In genomic region chr17:59786213-59786535, GRCh38 we compare ENCODE assay signal across 8 cellular contexts.
A peak's percentile ranks its signal among the peaks of the same experiment; 100 is the strongest.
DNase-seq lines count a peak whose midpoint lies in the region; ATAC-seq and TF ChIP-seq lines count a peak whose summit lies in the region.

No MANE protein-coding gene starts in this region.

- ATAC-seq in Right ventricle myocardium inferior: no peak
- peak; percentile 45 for ATAC-seq in body of pancreas
- ATAC-seq in aorta (ENCODE audit: low FRiP score): no peak

- H3K9me3 ChIP-seq in right atrium auricular region (no peaks in the 10 kb centered on the region), body of pancreas (no peaks in the 10 kb centered on the region), mucosa of stomach (ENCODE audit: control insufficient read depth, low read length) (no peaks in the 10 kb centered on the region), aorta (ENCODE audit: control insufficient read depth, low read length) (no peaks in the 10 kb centered on the region)

- TF ChIP-seq POLR2A in body of pancreas (IDR thresholded peaks at IDR 0.05): no peak
- TF ChIP-seq POLR2A in erythroblast (IDR thresholded peaks at IDR 0.05; ENCODE audit: low read length): no peak

- no peak for TF ChIP-seq CTCF in right atrium auricular region (IDR thresholded peaks at IDR 0.05)
- TF ChIP-seq CTCF in body of pancreas (IDR thresholded peaks at IDR 0.05): no peak

- peaks cover 0 to 47% of the 10 kb centered on the region in 2 donors for H3K4me1 ChIP-seq in right atrium auricular region
- H3K4me1 ChIP-seq in body of pancreas: peaks cover 57% of the 10 kb centered on the region
- H3K4me1 ChIP-seq in mucosa of stomach (ENCODE audit: control insufficient read depth, insufficient read depth, low read length): peaks cover 30% of the 10 kb centered on the region
- H3K4me1 ChIP-seq in aorta (ENCODE audit: control insufficient read depth in 1 of 2, insufficient read depth in 2 of 2, low read length in 2 of 2): peaks cover 0 to 2% of the 10 kb centered on the region in 2 donors

- DNase-seq in right atrium auricular region (ENCODE audit: low spot score): no peak
- no peak for DNase-seq in Right ventricle myocardium inferior (ENCODE audit: missing footprints)
- DNase-seq in body of pancreas: no peak
- no peak for DNase-seq in aorta
- DNase-seq in erythroblast (lab: John Stamatoyannopoulos, UW): no peak
- DNase-seq in COLO829 (ENCODE audit: low spot score): no peak
- DNase-seq in NOMO-1 treated with dmso at 0.1 percent for 144 hours (lab: John Stamatoyannopoulos, UW; ENCODE audit: unreplicated experiment): no peak

- intact Hi-C loops in Right ventricle myocardium inferior (cut with DNase I) (no loop called here), body of pancreas (cut with DNase I) (no loop called here), aorta (cut with DNase I) (loop anchor here (5.0 kb wide), 2 partner anchors 41 to 46 kb away; no protein-coding TSS in a partner anchor)

- H3K27me3 ChIP-seq in right atrium auricular region (peaks cover 0 to 5% of the 10 kb centered on the region in 2 donors), body of pancreas (no peaks in the 10 kb centered on the region), mucosa of stomach (ENCODE audit: control insufficient read depth, insufficient read depth, low read length) (no peaks in the 10 kb centered on the region), aorta (ENCODE audit: control insufficient read depth in 1 of 2, insufficient read depth in 2 of 2, low read length in 1 of 2) (no peaks in the 10 kb centered on the region)

- no peaks in the 10 kb centered on the region for H3K36me3 ChIP-seq in right atrium auricular region
- no peaks in the 10 kb centered on the region for H3K36me3 ChIP-seq in body of pancreas (replicated peaks in 1 of 2; ENCODE audit: insufficient read depth in 1 of 2, low read depth in 2 of 2)
- no peaks in the 10 kb centered on the region for H3K36me3 ChIP-seq in mucosa of stomach (ENCODE audit: control insufficient read depth, insufficient read depth, low read length)
- no peaks in the 10 kb centered on the region for H3K36me3 ChIP-seq in aorta (ENCODE audit: control insufficient read depth in 1 of 2, insufficient read depth in 2 of 2, low read length in 1 of 2)

- whole genome bisulfite sequencing in body of pancreas, 2 donors: 17 to 21% methylated on average over 2 of the region's 2 CpGs
- WGBS in aorta, 2 donors: 12 to 17% methylated on average over 2 of the region's 2 CpGs

- H3K9ac ChIP-seq in mucosa of stomach (ENCODE audit: low read length): peak overlapping the region; percentile 40

- peak overlapping the region; percentile 60 to 86 for H3K27ac ChIP-seq in right atrium auricular region
- H3K27ac ChIP-seq in body of pancreas: peak overlapping the region; percentile 81 to 93 (median 86)
- peak overlapping the region; percentile 92 to 96 for H3K27ac ChIP-seq in aorta (ENCODE audit: low read depth in 1 of 2, low read length in 2 of 2)

- H3K4me3 ChIP-seq in right atrium auricular region (no peak overlapping the region), body of pancreas (no peak overlapping the region), mucosa of stomach (ENCODE audit: low read length) (no peak overlapping the region), aorta (ENCODE audit: low read length in 2 of 2) (no peak overlapping the region)

Comparison
In these comparisons a context has a peak if more than half of its experiments do, and no peak if none do; other contexts are left out.
1. intact Hi-C loops: an anchor here in aorta (5.0 kb wide); none called in Right ventricle myocardium inferior and body of pancreas.